In the genomic region with DNA sequence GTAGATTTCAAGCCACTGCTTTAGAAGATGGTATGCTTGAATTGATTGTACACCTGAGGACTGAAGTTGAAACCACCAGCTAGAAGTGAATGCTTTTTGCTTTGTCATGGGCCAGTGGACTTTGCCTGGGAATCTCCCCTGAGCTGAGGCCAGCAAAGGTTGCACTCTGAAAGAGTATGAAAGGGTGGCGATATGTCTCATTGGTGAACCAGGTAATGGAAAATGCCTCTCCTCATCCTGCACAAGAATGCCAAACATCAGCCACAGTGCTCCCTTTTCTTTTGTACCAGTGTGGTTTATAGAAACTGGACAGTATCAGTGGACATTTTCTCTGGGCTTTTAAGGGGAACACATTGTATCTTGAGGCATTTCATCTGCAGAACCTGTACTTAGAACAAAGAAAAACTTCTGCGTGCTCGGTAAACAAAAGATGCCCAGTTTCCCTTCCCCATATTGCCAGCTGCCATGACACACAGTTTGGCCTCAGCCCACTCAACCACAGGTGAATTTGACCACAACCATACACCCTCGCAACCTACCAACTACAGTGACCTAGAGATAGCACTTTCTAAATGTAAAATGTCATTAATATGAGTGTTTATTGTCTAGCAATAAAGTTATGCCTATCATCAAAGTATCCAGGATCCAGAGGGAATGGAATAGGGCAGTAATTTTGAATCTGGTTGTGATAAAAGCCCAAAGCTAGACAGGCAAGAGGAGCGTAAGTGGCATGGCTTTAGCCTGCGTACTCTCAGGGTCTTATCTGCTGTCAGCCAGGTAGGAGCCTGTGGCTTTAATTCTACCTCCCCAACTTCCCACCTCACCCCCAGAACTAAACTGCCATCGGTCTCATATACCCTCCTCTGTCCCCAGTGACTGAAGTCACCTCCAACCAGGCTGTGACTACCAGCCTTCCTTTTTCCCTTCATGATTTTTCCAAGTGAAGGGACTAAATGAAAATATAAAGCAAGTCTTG, we compare ENCODE assay signal across 1 cellular context.
TF ChIP-seq lines count a peak whose summit lies in the region.

No MANE protein-coding gene starts in this region.

TF ChIP-seq in HepG2, 621 proteins besides CTCF, POLR2A, EP300 and RAD21 (continued from another document and continues in another):
- TF ChIP-seq, protein P1, sequence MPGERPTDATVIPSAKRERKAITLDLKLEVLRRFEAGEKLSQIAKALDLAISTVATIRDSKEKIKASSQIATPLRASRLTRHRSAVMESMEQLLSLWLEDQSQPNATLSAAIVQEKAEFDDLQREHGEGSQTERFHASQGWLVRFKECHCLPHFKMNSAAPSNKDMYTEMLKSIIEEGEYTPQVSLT (CRISPR knock-in tag; IDR thresholded peaks at IDR 0.05; ENCODE audit: borderline replicate concordance, low read depth): no peak
- peak; percentile 35; the same call in 1 of the 2 replicates for TF ChIP-seq CREM (IDR thresholded peaks at IDR 0.05)
- no peak for TF ChIP-seq CREM (CRISPR knock-in tag; IDR thresholded peaks at IDR 0.05)
- TF ChIP-seq, protein P2, sequence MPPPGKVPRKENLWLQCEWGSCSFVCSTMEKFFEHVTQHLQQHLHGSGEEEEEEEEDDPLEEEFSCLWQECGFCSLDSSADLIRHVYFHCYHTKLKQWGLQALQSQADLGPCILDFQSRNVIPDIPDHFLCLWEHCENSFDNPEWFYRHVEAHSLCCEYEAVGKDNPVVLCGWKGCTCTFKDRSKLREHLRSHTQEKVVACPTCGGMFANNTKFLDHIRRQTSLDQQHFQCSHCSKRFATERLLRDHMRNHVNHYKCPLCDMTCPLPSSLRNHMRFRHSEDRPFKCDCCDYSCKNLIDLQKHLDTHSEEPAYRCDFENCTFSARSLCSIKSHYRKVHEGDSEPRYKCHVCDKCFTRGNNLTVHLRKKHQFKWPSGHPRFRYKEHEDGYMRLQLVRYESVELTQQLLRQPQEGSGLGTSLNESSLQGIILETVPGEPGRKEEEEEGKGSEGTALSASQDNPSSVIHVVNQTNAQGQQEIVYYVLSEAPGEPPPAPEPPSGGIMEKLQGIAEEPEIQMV (CRISPR knock-in tag; IDR thresholded peaks at IDR 0.05; ENCODE audit: low read depth): no peak
- TF ChIP-seq, protein P3, sequence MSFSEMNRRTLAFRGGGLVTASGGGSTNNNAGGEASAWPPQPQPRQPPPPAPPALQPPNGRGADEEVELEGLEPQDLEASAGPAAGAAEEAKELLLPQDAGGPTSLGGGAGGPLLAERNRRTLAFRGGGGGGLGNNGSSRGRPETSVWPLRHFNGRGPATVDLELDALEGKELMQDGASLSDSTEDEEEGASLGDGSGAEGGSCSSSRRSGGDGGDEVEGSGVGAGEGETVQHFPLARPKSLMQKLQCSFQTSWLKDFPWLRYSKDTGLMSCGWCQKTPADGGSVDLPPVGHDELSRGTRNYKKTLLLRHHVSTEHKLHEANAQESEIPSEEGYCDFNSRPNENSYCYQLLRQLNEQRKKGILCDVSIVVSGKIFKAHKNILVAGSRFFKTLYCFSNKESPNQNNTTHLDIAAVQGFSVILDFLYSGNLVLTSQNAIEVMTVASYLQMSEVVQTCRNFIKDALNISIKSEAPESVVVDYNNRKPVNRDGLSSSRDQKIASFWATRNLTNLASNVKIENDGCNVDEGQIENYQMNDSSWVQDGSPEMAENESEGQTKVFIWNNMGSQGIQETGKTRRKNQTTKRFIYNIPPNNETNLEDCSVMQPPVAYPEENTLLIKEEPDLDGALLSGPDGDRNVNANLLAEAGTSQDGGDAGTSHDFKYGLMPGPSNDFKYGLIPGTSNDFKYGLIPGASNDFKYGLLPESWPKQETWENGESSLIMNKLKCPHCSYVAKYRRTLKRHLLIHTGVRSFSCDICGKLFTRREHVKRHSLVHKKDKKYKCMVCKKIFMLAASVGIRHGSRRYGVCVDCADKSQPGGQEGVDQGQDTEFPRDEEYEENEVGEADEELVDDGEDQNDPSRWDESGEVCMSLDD (CRISPR knock-in tag; IDR thresholded peaks at IDR 0.05; ENCODE audit: borderline replicate concordance): no peak
- no peak for TF ChIP-seq HHEX (CRISPR knock-in tag; IDR thresholded peaks at IDR 0.05)
- peak; percentile 76; the same call in 1 of the 2 replicates for TF ChIP-seq ZNF124 (CRISPR knock-in tag; IDR thresholded peaks at IDR 0.05)
- no peak for TF ChIP-seq TSC22D2 (CRISPR knock-in tag; IDR thresholded peaks at IDR 0.05; ENCODE audit: borderline replicate concordance)
- TF ChIP-seq ZNF263 (CRISPR knock-in tag; IDR thresholded peaks at IDR 0.05): peak; percentile 91
- no peak for TF ChIP-seq BORCS8-MEF2B (CRISPR knock-in tag; IDR thresholded peaks at IDR 0.05)
- no peak for TF ChIP-seq SSRP1 (CRISPR knock-in tag; IDR thresholded peaks at IDR 0.05)
- 0 out of 2 replicates have a peak, but pooled peaks have one; percentile 31 for TF ChIP-seq PPARG (CRISPR knock-in tag; conservative IDR thresholded peaks at IDR 0.05)
- TF ChIP-seq ZZZ3 (CRISPR knock-in tag; IDR thresholded peaks at IDR 0.05; ENCODE audit: borderline replicate concordance): no peak
- no peak for TF ChIP-seq SALL2 (CRISPR knock-in tag; IDR thresholded peaks at IDR 0.05)
- no peak for TF ChIP-seq PAWR (CRISPR knock-in tag; IDR thresholded peaks at IDR 0.05; ENCODE audit: borderline replicate concordance)
- no peak for TF ChIP-seq ZNF720 (CRISPR knock-in tag; IDR thresholded peaks at IDR 0.05)
- TF ChIP-seq HDAC6 (IDR thresholded peaks at IDR 0.05; ENCODE audit: low read depth, low read length): no peak
- TF ChIP-seq ZSCAN9 (CRISPR knock-in tag; IDR thresholded peaks at IDR 0.05; ENCODE audit: borderline replicate concordance): no peak; the same call in 1 of the 2 replicates
- no peak for TF ChIP-seq ZNF780A (CRISPR knock-in tag; IDR thresholded peaks at IDR 0.05)
- TF ChIP-seq, protein P4, sequence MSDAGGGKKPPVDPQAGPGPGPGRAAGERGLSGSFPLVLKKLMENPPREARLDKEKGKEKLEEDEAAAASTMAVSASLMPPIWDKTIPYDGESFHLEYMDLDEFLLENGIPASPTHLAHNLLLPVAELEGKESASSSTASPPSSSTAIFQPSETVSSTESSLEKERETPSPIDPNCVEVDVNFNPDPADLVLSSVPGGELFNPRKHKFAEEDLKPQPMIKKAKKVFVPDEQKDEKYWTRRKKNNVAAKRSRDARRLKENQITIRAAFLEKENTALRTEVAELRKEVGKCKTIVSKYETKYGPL (CRISPR knock-in tag; IDR thresholded peaks at IDR 0.05): no peak
- 0 out of 2 replicates have a peak, but pooled peaks have one; percentile 9 for TF ChIP-seq ONECUT2 (CRISPR knock-in tag; IDR thresholded peaks at IDR 0.05)
- no peak for TF ChIP-seq HOXA5 (CRISPR knock-in tag; IDR thresholded peaks at IDR 0.05)
- no peak for TF ChIP-seq ZNF768 (CRISPR knock-in tag; IDR thresholded peaks at IDR 0.05)
- no peak for TF ChIP-seq BHLHE40 (IDR thresholded peaks at IDR 0.05; ENCODE audit: low read length)
- TF ChIP-seq ZNF260 (CRISPR knock-in tag; IDR thresholded peaks at IDR 0.05; ENCODE audit: borderline replicate concordance, low read depth): no peak
- no peak for TF ChIP-seq MEF2D (CRISPR knock-in tag; IDR thresholded peaks at IDR 0.05)
- TF ChIP-seq, protein P5, sequence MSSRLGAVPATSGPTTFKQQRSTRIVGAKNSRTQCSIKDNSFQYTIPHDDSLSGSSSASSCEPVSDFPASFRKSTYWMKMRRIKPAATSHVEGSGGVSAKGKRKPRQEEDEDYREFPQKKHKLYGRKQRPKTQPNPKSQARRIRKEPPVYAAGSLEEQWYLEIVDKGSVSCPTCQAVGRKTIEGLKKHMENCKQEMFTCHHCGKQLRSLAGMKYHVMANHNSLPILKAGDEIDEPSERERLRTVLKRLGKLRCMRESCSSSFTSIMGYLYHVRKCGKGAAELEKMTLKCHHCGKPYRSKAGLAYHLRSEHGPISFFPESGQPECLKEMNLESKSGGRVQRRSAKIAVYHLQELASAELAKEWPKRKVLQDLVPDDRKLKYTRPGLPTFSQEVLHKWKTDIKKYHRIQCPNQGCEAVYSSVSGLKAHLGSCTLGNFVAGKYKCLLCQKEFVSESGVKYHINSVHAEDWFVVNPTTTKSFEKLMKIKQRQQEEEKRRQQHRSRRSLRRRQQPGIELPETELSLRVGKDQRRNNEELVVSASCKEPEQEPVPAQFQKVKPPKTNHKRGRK (CRISPR knock-in tag; IDR thresholded peaks at IDR 0.05): no peak
- TF ChIP-seq, protein P6, sequence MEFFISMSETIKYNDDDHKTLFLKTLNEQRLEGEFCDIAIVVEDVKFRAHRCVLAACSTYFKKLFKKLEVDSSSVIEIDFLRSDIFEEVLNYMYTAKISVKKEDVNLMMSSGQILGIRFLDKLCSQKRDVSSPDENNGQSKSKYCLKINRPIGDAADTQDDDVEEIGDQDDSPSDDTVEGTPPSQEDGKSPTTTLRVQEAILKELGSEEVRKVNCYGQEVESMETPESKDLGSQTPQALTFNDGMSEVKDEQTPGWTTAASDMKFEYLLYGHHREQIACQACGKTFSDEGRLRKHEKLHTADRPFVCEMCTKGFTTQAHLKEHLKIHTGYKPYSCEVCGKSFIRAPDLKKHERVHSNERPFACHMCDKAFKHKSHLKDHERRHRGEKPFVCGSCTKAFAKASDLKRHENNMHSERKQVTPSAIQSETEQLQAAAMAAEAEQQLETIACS (CRISPR knock-in tag; IDR thresholded peaks at IDR 0.05): no peak
- TF ChIP-seq ZNF558 (CRISPR knock-in tag; IDR thresholded peaks at IDR 0.05; ENCODE audit: borderline replicate concordance): no peak
- TF ChIP-seq CENPT (CRISPR knock-in tag; IDR thresholded peaks at IDR 0.05; ENCODE audit: low read depth): no peak
- TF ChIP-seq, protein P7, sequence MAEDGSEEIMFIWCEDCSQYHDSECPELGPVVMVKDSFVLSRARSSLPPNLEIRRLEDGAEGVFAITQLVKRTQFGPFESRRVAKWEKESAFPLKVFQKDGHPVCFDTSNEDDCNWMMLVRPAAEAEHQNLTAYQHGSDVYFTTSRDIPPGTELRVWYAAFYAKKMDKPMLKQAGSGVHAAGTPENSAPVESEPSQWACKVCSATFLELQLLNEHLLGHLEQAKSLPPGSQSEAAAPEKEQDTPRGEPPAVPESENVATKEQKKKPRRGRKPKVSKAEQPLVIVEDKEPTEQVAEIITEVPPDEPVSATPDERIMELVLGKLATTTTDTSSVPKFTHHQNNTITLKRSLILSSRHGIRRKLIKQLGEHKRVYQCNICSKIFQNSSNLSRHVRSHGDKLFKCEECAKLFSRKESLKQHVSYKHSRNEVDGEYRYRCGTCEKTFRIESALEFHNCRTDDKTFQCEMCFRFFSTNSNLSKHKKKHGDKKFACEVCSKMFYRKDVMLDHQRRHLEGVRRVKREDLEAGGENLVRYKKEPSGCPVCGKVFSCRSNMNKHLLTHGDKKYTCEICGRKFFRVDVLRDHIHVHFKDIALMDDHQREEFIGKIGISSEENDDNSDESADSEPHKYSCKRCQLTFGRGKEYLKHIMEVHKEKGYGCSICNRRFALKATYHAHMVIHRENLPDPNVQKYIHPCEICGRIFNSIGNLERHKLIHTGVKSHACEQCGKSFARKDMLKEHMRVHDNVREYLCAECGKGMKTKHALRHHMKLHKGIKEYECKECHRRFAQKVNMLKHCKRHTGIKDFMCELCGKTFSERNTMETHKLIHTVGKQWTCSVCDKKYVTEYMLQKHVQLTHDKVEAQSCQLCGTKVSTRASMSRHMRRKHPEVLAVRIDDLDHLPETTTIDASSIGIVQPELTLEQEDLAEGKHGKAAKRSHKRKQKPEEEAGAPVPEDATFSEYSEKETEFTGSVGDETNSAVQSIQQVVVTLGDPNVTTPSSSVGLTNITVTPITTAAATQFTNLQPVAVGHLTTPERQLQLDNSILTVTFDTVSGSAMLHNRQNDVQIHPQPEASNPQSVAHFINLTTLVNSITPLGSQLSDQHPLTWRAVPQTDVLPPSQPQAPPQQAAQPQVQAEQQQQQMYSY (CRISPR knock-in tag; IDR thresholded peaks at IDR 0.05): no peak
- TF ChIP-seq, protein P8, sequence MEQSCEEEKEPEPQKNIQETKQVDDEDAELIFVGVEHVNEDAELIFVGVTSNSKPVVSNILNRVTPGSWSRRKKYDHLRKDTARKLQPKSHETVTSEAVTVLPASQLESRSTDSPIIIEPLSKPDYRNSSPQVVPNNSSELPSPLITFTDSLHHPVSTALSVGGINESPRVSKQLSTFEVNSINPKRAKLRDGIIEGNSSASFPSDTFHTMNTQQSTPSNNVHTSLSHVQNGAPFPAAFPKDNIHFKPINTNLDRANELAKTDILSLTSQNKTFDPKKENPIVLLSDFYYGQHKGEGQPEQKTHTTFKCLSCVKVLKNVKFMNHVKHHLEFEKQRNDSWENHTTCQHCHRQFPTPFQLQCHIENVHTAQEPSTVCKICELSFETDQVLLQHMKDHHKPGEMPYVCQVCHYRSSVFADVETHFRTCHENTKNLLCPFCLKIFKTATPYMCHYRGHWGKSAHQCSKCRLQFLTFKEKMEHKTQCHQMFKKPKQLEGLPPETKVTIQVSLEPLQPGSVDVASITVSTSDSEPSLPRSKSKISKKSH (CRISPR knock-in tag; IDR thresholded peaks at IDR 0.05; ENCODE audit: borderline replicate concordance): no peak
- TF ChIP-seq ATF7-NPFF (CRISPR knock-in tag; IDR thresholded peaks at IDR 0.05; ENCODE audit: low read depth): no peak
- no peak for TF ChIP-seq MTA1 (CRISPR knock-in tag; IDR thresholded peaks at IDR 0.05; ENCODE audit: borderline replicate concordance)
- TF ChIP-seq SALL1 (CRISPR knock-in tag; IDR thresholded peaks at IDR 0.05): peak; percentile 79
- TF ChIP-seq, protein P9, sequence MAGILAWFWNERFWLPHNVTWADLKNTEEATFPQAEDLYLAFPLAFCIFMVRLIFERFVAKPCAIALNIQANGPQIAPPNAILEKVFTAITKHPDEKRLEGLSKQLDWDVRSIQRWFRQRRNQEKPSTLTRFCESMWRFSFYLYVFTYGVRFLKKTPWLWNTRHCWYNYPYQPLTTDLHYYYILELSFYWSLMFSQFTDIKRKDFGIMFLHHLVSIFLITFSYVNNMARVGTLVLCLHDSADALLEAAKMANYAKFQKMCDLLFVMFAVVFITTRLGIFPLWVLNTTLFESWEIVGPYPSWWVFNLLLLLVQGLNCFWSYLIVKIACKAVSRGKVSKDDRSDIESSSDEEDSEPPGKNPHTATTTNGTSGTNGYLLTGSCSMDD (CRISPR knock-in tag; IDR thresholded peaks at IDR 0.05): no peak
- no peak for TF ChIP-seq TRIM24 (CRISPR knock-in tag; IDR thresholded peaks at IDR 0.05)
- no peak for TF ChIP-seq ZNF337 (CRISPR knock-in tag; IDR thresholded peaks at IDR 0.05; ENCODE audit: borderline replicate concordance, low read depth)
- 0 out of 2 replicates have a peak, but pooled peaks have one; percentile 50 for TF ChIP-seq ZFP1 (CRISPR knock-in tag; IDR thresholded peaks at IDR 0.05)
- TF ChIP-seq, protein P10, sequence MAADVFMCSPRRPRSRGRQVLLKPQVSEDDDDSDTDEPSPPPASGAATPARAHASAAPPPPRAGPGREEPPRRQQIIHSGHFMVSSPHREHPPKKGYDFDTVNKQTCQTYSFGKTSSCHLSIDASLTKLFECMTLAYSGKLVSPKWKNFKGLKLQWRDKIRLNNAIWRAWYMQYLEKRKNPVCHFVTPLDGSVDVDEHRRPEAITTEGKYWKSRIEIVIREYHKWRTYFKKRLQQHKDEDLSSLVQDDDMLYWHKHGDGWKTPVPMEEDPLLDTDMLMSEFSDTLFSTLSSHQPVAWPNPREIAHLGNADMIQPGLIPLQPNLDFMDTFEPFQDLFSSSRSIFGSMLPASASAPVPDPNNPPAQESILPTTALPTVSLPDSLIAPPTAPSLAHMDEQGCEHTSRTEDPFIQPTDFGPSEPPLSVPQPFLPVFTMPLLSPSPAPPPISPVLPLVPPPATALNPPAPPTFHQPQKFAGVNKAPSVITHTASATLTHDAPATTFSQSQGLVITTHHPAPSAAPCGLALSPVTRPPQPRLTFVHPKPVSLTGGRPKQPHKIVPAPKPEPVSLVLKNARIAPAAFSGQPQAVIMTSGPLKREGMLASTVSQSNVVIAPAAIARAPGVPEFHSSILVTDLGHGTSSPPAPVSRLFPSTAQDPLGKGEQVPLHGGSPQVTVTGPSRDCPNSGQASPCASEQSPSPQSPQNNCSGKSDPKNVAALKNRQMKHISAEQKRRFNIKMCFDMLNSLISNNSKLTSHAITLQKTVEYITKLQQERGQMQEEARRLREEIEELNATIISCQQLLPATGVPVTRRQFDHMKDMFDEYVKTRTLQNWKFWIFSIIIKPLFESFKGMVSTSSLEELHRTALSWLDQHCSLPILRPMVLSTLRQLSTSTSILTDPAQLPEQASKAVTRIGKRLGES (CRISPR knock-in tag; IDR thresholded peaks at IDR 0.05; ENCODE audit: borderline replicate concordance): no peak
- no peak for TF ChIP-seq WIZ (CRISPR knock-in tag; IDR thresholded peaks at IDR 0.05)
- TF ChIP-seq TBL1XR1 (IDR thresholded peaks at IDR 0.05; ENCODE audit: borderline replicate concordance, low read length, partially characterized antibody): no peak
